In genomic region chr7:31122649-31123058, GRCh38 we compare ENCODE assay signal across 8 cellular contexts.
DNase-seq lines count a peak whose midpoint lies in the region; ATAC-seq and TF ChIP-seq lines count a peak whose summit lies in the region.

No MANE protein-coding gene starts in this region.

- H3K36me3 ChIP-seq in mammary epithelial cell (ENCODE audit: insufficient read depth, low read length): no peaks in the 10 kb centered on the region

- CTCF ChIA-PET in mammary epithelial cell (lab: Charles Lee; ENCODE audit: low non-redundant PET): interaction anchor here (0.6 to 2.2 kb wide), 8 partner anchors 12 to 323 kb away, joined by 3 to 50 read pairs (median 4); no protein-coding TSS in a partner anchor

- H3K4me2 ChIP-seq in mammary epithelial cell (ENCODE audit: insufficient read depth, low read depth, low read length): no peak overlapping the region

- ATAC-seq in GM18868 (IDR thresholded peaks at IDR 0.05; ENCODE audit: unreplicated experiment) (peak; percentile 62), HG02763 (IDR thresholded peaks at IDR 0.05; ENCODE audit: unreplicated experiment) (no peak)

- peak; percentile 93 for TF ChIP-seq CTCF in C4-2B (conservative IDR thresholded peaks at IDR 0.05)
- TF ChIP-seq CTCF in mammary epithelial cell (conservative IDR thresholded peaks at IDR 0.05 in 1 of 2, IDR thresholded peaks at IDR 0.05 in 1 of 2; ENCODE audit: extremely low read depth in 1 of 2, insufficient read depth in 1 of 2, low read depth in 1 of 2, low read length in 2 of 2): peak; percentile 89 to 91

- H3K27ac ChIP-seq in C4-2B: no peak overlapping the region
- H3K27ac ChIP-seq in mammary epithelial cell (ENCODE audit: insufficient read depth, low read depth, low read length): no peak overlapping the region

- H3K4me3 ChIP-seq in mammary epithelial cell (replicated peaks in 1 of 3; ENCODE audit: insufficient read depth in 1 of 3, low read depth in 2 of 3, low read length in 3 of 3): no peak overlapping the region

- H3K79me2 ChIP-seq in mammary epithelial cell (ENCODE audit: insufficient read depth, low read length): no peaks in the 10 kb centered on the region

- H4K20me1 ChIP-seq in mammary epithelial cell (ENCODE audit: insufficient read depth, low read length): no peaks in the 10 kb centered on the region

- no peak overlapping the region for H2AFZ ChIP-seq in mammary epithelial cell (ENCODE audit: low read depth, low read length)

- H3K9me3 ChIP-seq in mammary epithelial cell (replicated peaks; ENCODE audit: insufficient read depth, low read length): no peaks in the 10 kb centered on the region

- no TSS peak for BruUV-seq in mammary epithelial cell (replicated peaks; lab: Mats Ljungman, UMichigan)

- DNase-seq in M059J (ENCODE audit: low read depth): peak; percentile 76
- DNase-seq in SHP77 treated with DMSO at 0.1 percent for 48 hours (lab: John Stamatoyannopoulos, UW): peak; percentile 55
- peak; percentile 63 for DNase-seq in mammary epithelial cell
- peak; percentile 87 for DNase-seq in islet precursor cell
- DNase-seq in stimulated activated CD4-positive, alpha-beta T cell treated with anti-CD3 and anti-CD28 coated beads, Interleukin-1b, Interleukin-23, amount 100 ng/mL, for 24 hours (ENCODE audit: low read depth in 4 of 4, low spot score in 1 of 4): peak in 3 of 4 experiments; percentile 3 to 20 (median 8)

- intact Hi-C loops in mammary epithelial cell (cut with micrococcal nuclease): loop anchor here (1.0 kb wide), 3 partner anchors 139 to 379 kb away; no protein-coding TSS in a partner anchor

- no peak overlapping the region for H3K9ac ChIP-seq in mammary epithelial cell (ENCODE audit: insufficient read depth, low read length)

- dilution Hi-C loops in mammary epithelial cell (cut with HindIII; ENCODE audit: low sequenced_read_pairs): no loop called here

- WGBS in mammary epithelial cell (ENCODE audit: low coverage, missing lambda C conversion rate): 4% methylated on average over 4 of the region's 4 CpGs

- in situ Hi-C loops in mammary epithelial cell (cut with MboI; ENCODE audit: low sequenced_read_pairs in 2 of 2): loop anchor here (5.0 kb wide), 2 partner anchors 140 to 320 kb away; no protein-coding TSS in a partner anchor

- no peaks in the 10 kb centered on the region for H3K4me1 ChIP-seq in mammary epithelial cell (ENCODE audit: insufficient read depth, low read length)

- peaks cover 5% of the 10 kb centered on the region for H3K27me3 ChIP-seq in mammary epithelial cell (ENCODE audit: insufficient read depth, low read length)

Comparison
In these comparisons a context has a peak if more than half of its experiments do, and no peak if none do; other contexts are left out.
1. DNase-seq: peak in every context shown above with its lines; median percentile 87 in islet precursor cell; 76 in M059J; 63 in mammary epithelial cell; 55 in SHP77 treated with DMSO at 0.1 percent for 48 hours; 8 in stimulated activated CD4-positive, alpha-beta T cell treated with anti-CD3 and anti-CD28 coated beads, Interleukin-1b, Interleukin-23, amount 100 ng/mL, for 24 hours.